Comparison of ENCODE assay signal across 12 cellular contexts in the genomic region with DNA sequence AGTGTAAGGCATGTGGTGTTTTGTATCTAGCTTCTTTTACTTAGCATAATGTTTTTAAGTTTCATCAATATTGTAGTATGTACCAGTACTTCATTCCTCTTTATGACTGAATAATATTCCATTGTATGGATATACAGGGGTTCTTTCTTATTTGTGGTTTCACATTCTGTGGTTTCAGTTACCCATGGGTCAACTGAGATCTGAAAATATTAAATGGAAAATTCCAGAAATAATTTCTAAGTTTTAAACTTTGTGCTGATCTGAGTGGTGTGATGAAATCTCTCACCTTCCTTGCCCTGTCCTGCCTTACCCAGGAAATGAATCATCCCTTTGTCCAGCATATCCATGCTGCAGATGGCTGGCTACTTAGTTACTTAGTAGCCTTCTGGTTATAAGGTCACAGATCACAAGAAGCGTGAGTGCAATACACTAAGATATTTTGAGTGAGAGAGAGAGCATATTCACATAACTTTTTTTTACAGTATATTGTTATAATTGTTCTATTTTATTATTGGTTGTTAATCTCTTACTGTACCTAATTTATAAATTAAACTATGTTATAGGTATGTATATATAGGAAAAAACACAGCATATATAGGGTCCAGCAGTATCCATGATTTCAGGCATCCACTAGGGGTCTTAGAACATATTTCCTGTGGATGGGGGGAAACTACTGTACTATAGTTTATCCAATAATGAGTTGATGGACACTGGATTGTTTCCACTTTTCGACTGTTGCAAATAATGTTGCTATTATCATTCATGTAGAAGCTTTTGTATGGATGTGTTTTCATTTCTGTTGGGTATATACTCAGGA. TPM values are rescaled to one million over a fixed set of nuclear protein-coding genes. Genes with fewer than 3 reads are reported as not detected.
DNase-seq lines count a peak whose midpoint lies in the region; ATAC-seq and TF ChIP-seq lines count a peak whose summit lies in the region.
"Had no signal": no experiment of that assay in that cellular context is flagged by ENCODE, and none has a peak within 500 bp of the region (broad histone marks: within the 10 kb centered on the region; RNA-seq: fewer than 3 reads in every experiment).

No MANE protein-coding gene starts in this region.

- no peak overlapping the region for H2AK5ac ChIP-seq in trophoblast cell (ENCODE audit: low read length)

- no peak overlapping the region for H2BK120ac ChIP-seq in trophoblast cell (ENCODE audit: insufficient read depth, low read length, poor library complexity)

- H3K9me3 ChIP-seq in fibroblast of lung (ENCODE audit: control insufficient read depth, insufficient read depth, low read depth, low read length) (no peaks in the 10 kb centered on the region), trophoblast cell (ENCODE audit: insufficient read depth, low read depth, low read length) (no peaks in the 10 kb centered on the region), gastroesophageal sphincter (no peaks in the 10 kb centered on the region), esophagus muscularis mucosa (no peaks in the 10 kb centered on the region)

- H3K4me1 ChIP-seq in fibroblast of lung (ENCODE audit: control insufficient read depth, extremely low read depth, insufficient read depth, low read length) (peaks cover 2% of the 10 kb centered on the region), trophoblast cell (ENCODE audit: control insufficient read depth in 1 of 2, insufficient read depth in 2 of 2, low read length in 2 of 2) (no peaks in the 10 kb centered on the region), gastroesophageal sphincter (peaks cover 0 to 32% (median 0%) of the 10 kb centered on the region in 3 donors), esophagus muscularis mucosa (peaks cover 5 to 37% (median 24%) of the 10 kb centered on the region in 4 donors)

- H3K36me3 ChIP-seq in fibroblast of lung (ENCODE audit: control insufficient read depth, insufficient read depth, low read length) = no peaks in the 10 kb centered on the region
- H3K36me3 ChIP-seq in trophoblast cell (ENCODE audit: control insufficient read depth in 1 of 2, insufficient read depth in 2 of 2, low read length in 2 of 2) = peaks cover 4 to 5% of the 10 kb centered on the region in 2 experiments
- H3K36me3 ChIP-seq in gastroesophageal sphincter = peaks cover 0 to 18% of the 10 kb centered on the region in 2 donors
- H3K36me3 ChIP-seq in esophagus muscularis mucosa = peaks cover 0 to 17% (median 10%) of the 10 kb centered on the region in 4 donors

- H3K27me3 ChIP-seq in fibroblast of lung (ENCODE audit: control insufficient read depth, insufficient read depth, low read length) (no peaks in the 10 kb centered on the region), trophoblast cell (ENCODE audit: insufficient read depth, low read length) (no peaks in the 10 kb centered on the region), gastroesophageal sphincter (no peaks in the 10 kb centered on the region), esophagus muscularis mucosa (no peaks in the 10 kb centered on the region)

- H4K8ac ChIP-seq in trophoblast cell (ENCODE audit: low read depth, low read length) = no peak overlapping the region

- H3K23ac ChIP-seq in trophoblast cell (ENCODE audit: low read length) = no peak overlapping the region

- WGBS in trophoblast cell (ENCODE audit: extremely low coverage, insufficient coverage, insufficient read length) = no CpG with 5 or more reads among the region's 2 CpGs
- 77 to 88% methylated on average over 1 to 2 of the region's 2 CpGs for WGBS in gastroesophageal sphincter (ENCODE audit: low coverage in 1 of 2), 2 donors
- 81% methylated on average over 2 of the region's 2 CpGs for WGBS in esophagus muscularis mucosa

- H4K20me1 ChIP-seq in fibroblast of lung (ENCODE audit: control insufficient read depth, extremely low read depth, insufficient read depth, low read length) = no peaks in the 10 kb centered on the region

- intact Hi-C loops in esophagus muscularis mucosa (cut with DNase I) = no loop called here

- H3K4me3 ChIP-seq in fibroblast of lung (replicated peaks in 1 of 4; ENCODE audit: control extremely low read depth in 1 of 4, insufficient read depth in 1 of 4, low read depth in 3 of 4, low read length in 4 of 4) = no peak overlapping the region
- no peak overlapping the region for H3K4me3 ChIP-seq in trophoblast cell (ENCODE audit: low read depth, low read length)
- H3K4me3 ChIP-seq in gastroesophageal sphincter = no peak overlapping the region
- H3K4me3 ChIP-seq in esophagus muscularis mucosa = no peak overlapping the region

- H3K27me3 Mint-ChIP-seq in naive thymus-derived CD8-positive, alpha-beta T cell = no peaks in the 10 kb centered on the region
- H3K27me3 Mint-ChIP-seq: T-helper 17 cell had no signal

- no peak overlapping the region for H3K4me3 Mint-ChIP-seq in naive thymus-derived CD8-positive, alpha-beta T cell
- H3K4me3 Mint-ChIP-seq: activated T-cell treated with anti-CD3 and anti-CD28 coated beads, Interleukin-2, amount 50 U/mL, for 4 hours; T-helper 17 cell had no signal

- DNase-seq in HCEC 1CT = peak; percentile 89
- peak; percentile 88 for DNase-seq in RPMI7951 (ENCODE audit: low read depth)
- peak; percentile 45 to 65 for DNase-seq in fibroblast of lung (ENCODE audit: low read depth in 2 of 2)
- peak; percentile 21 to 58 for DNase-seq in trophoblast cell
- DNase-seq in NCI-H187 treated with DMSO at 0.1 percent for 48 hours (lab: John Stamatoyannopoulos, UW) = no peak
- no peak for DNase-seq in esophagus muscularis mucosa (ENCODE audit: extremely low spot score)
- no peak for DNase-seq in naive thymus-derived CD8-positive, alpha-beta T cell
- DNase-seq: activated T-cell treated with anti-CD3 and anti-CD28 coated beads, Interleukin-2, amount 50 U/mL, for 4 hours; effector CD4-positive, alpha-beta T cell; stimulated activated CD4-positive, alpha-beta T cell treated with anti-CD3 and anti-CD28 coated beads, Interleukin-12 subunit alpha, Interleukin-12 subunit beta, amount 100 ng/mL, for 4 hours; T-helper 17 cell had no signal

- H3K27ac Mint-ChIP-seq in naive thymus-derived CD8-positive, alpha-beta T cell = no peak overlapping the region
- H3K27ac Mint-ChIP-seq: T-helper 17 cell had no signal

- no peak for TF ChIP-seq POLR2A in gastroesophageal sphincter (IDR thresholded peaks at IDR 0.05)
- no peak for TF ChIP-seq POLR2A in esophagus muscularis mucosa (IDR thresholded peaks at IDR 0.05; ENCODE audit: low read depth)

- H3K18ac ChIP-seq in trophoblast cell (ENCODE audit: low read length) = no peak overlapping the region

- no peak overlapping the region for H3K9ac ChIP-seq in fibroblast of lung (ENCODE audit: insufficient read depth, low read length)
- H3K9ac ChIP-seq in trophoblast cell (ENCODE audit: low read length) = no peak overlapping the region

- TF ChIP-seq CTCF in fibroblast of lung (conservative IDR thresholded peaks at IDR 0.05 in 1 of 2, IDR thresholded peaks at IDR 0.05 in 1 of 2; ENCODE audit: low read depth in 1 of 2, low read length in 2 of 2) (no peak), gastroesophageal sphincter (IDR thresholded peaks at IDR 0.05) (no peak), esophagus muscularis mucosa (IDR thresholded peaks at IDR 0.05) (no peak)

- H3K36me3 Mint-ChIP-seq in naive thymus-derived CD8-positive, alpha-beta T cell = peaks cover 4 to 66% (median 32%) of the 10 kb centered on the region in 3 donors

- no peak overlapping the region for H4K91ac ChIP-seq in trophoblast cell (ENCODE audit: low read depth, low read length)

- H3K79me1 ChIP-seq in trophoblast cell (ENCODE audit: low read length) = no peaks in the 10 kb centered on the region

- no peak overlapping the region for H3K4ac ChIP-seq in trophoblast cell (ENCODE audit: low read depth, low read length)

- H2AFZ ChIP-seq in fibroblast of lung (ENCODE audit: low read length) (no peak overlapping the region), trophoblast cell (ENCODE audit: insufficient read depth, low read length, poor library complexity) (no peak overlapping the region)

- H2BK5ac ChIP-seq in trophoblast cell (ENCODE audit: low read depth, low read length, poor library complexity) = no peak overlapping the region

- H3K27ac ChIP-seq in fibroblast of lung (ENCODE audit: insufficient read depth, low read length) (no peak overlapping the region), trophoblast cell (ENCODE audit: low read depth, low read length) (no peak overlapping the region), gastroesophageal sphincter (no peak overlapping the region), esophagus muscularis mucosa (replicated peaks in 1 of 4) (no peak overlapping the region)

- H4K12ac ChIP-seq in trophoblast cell (ENCODE audit: low read depth, low read length) = no peak overlapping the region

- no peak overlapping the region for H2BK12ac ChIP-seq in trophoblast cell (ENCODE audit: low read length)

- no peak for ATAC-seq in gastroesophageal sphincter
- no peak for ATAC-seq in naive thymus-derived CD8-positive, alpha-beta T cell
- ATAC-seq: activated T-cell treated with anti-CD3 and anti-CD28 coated beads, Interleukin-2, amount 50 U/mL, for 4 hours; T-helper 17 cell had no signal

- POLR2A ChIA-PET in naive thymus-derived CD8-positive, alpha-beta T cell (lab: Charles Lee) = no interaction called here

- H3K4me2 ChIP-seq in fibroblast of lung (ENCODE audit: extremely low read depth, insufficient read depth, low read length) (no peak overlapping the region), trophoblast cell (ENCODE audit: low read length) (no peak overlapping the region)

- no peaks in the 10 kb centered on the region for H3K9me3 Mint-ChIP-seq in naive thymus-derived CD8-positive, alpha-beta T cell
- H3K9me3 Mint-ChIP-seq: activated T-cell treated with anti-CD3 and anti-CD28 coated beads, Interleukin-2, amount 50 U/mL, for 4 hours had no signal

- no peak overlapping the region for H3K14ac ChIP-seq in trophoblast cell (ENCODE audit: low read length)

- no peak for TF ChIP-seq EP300 in gastroesophageal sphincter (IDR thresholded peaks at IDR 0.05)
- TF ChIP-seq EP300 in esophagus muscularis mucosa (IDR thresholded peaks at IDR 0.05) = no peak

- H3K4me1 Mint-ChIP-seq in naive thymus-derived CD8-positive, alpha-beta T cell = peaks cover 8 to 25% (median 11%) of the 10 kb centered on the region in 4 donors

- H3K79me2 ChIP-seq in fibroblast of lung (ENCODE audit: control insufficient read depth, insufficient read depth, low read length) = peaks cover 7% of the 10 kb centered on the region
- H3K79me2 ChIP-seq in trophoblast cell (ENCODE audit: control insufficient read depth, insufficient read depth, low read length, poor library complexity) = no peaks in the 10 kb centered on the region

RNA-seq across cellular contexts. Expression of gene LRTM2, which starts 59.6 kb away (rescaled TPM):
- total RNA-seq in RPMI7951 (2014; rRNA removed; shearing (Covaris generic)) = not detected in 2 replicates
- total RNA-seq in fibroblast of lung (not detected in 2 replicates), gastroesophageal sphincter (not detected), esophagus muscularis mucosa (under 1 TPM in 1 of 4 donors, not detected in 3; 0.17 TPM)
- polyA plus RNA-seq in fibroblast of lung = not detected in 2 replicates
- polyA plus RNA-seq in fibroblast of lung (2012) = not detected in 2 replicates
- polyA minus RNA-seq in fibroblast of lung (ENCODE audit: low replicate concordance) = not detected in 2 replicates
- polyA plus RNA-seq in trophoblast cell (2013) = 0.04 and 0.07 TPM in 2 replicates
- under 1 TPM in 1 of 2 experiments, not detected in 1; 0.13 TPM for total RNA-seq in naive thymus-derived CD8-positive, alpha-beta T cell
- not detected for polyA plus RNA-seq in naive thymus-derived CD8-positive, alpha-beta T cell
- total RNA-seq: T-helper 17 cell had no signal

Comparison
In these comparisons a context has a peak if more than half of its experiments do, and no peak if none do; other contexts are left out.
1. DNase-seq: peak in HCEC 1CT (single experiment), RPMI7951 (single experiment), fibroblast of lung (2 of 2) and trophoblast cell (2 of 2); none in NCI-H187 treated with DMSO at 0.1 percent for 48 hours (single experiment), esophagus muscularis mucosa (single experiment) and naive thymus-derived CD8-positive, alpha-beta T cell (0 of 10).